In the genomic region with DNA sequence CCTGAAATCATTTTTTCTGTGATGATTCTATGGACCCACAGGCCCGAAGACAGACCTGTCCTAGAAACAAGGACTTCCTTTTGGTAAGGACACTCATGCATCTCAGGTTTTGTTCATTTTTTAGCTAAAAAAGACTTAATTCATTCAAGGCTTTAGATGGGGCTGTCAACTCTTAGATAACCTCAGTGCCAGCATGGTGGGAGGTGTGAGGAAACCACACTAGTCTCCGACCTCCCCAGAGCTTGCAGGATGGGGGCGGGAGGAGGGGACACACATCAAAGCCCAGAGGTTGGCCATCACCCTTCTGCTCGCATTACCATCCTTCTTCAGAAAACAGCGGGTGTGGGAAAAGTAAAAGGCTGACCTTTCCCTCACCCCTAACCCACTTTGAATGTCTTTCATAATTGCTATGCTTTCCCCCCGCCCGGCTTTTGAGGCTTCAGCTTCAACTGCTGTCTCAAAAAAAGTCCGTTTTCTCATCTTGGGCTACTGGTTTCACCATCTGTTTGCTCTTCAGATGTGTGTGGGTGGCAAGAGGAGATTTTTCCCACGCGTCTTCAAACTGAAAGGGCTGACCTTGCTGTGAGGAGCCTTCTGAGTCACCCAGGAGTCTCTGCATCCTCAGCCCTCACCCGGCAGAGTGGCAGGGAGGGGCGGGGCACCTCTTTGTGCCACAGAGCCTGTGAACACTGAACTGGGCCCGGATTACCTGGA, we compare ENCODE assay signal across 8 cellular contexts. TPM values are rescaled to one million over a fixed set of nuclear protein-coding genes. Genes with fewer than 3 reads are reported as not detected.
DNase-seq lines count a peak whose midpoint lies in the region; ATAC-seq, FAIRE-seq and TF ChIP-seq lines count a peak whose summit lies in the region.

No MANE protein-coding gene starts in this region.

- no peaks in the 10 kb centered on the region for H4K20me1 ChIP-seq in PC-9 (ENCODE audit: insufficient read depth)

- H3K9ac ChIP-seq in kidney (ENCODE audit: low read length in 2 of 2), result no peak overlapping the region

- TF ChIP-seq CTCF in PC-9 (conservative IDR thresholded peaks at IDR 0.05), result no peak
- no peak for TF ChIP-seq CTCF in lung (IDR thresholded peaks at IDR 0.05; ENCODE audit: control extremely low read depth, extremely low read depth)
- TF ChIP-seq CTCF in prostate gland (IDR thresholded peaks at IDR 0.05), result no peak
- no peak for TF ChIP-seq CTCF in kidney (IDR thresholded peaks at IDR 0.05; ENCODE audit: borderline replicate concordance, extremely low read depth, insufficient read depth)

- peaks cover 7% of the 10 kb centered on the region for H3K4me1 ChIP-seq in PC-9 (replicated peaks; ENCODE audit: insufficient read depth)
- no peaks in the 10 kb centered on the region for H3K4me1 ChIP-seq in lung (ENCODE audit: control insufficient read depth in 2 of 2, insufficient read depth in 2 of 2, low read length in 2 of 2)
- no peaks in the 10 kb centered on the region for H3K4me1 ChIP-seq in prostate gland (replicated peaks)
- H3K4me1 ChIP-seq in kidney (ENCODE audit: control insufficient read depth in 1 of 2, insufficient read depth in 1 of 2, low read depth in 1 of 2, low read length in 2 of 2), result no peaks in the 10 kb centered on the region

- POLR2A ChIA-PET in PC-9 (lab: Charles Lee; ENCODE audit: unreplicated experiment), result no interaction called here

- H3K27me3 ChIP-seq in PC-9 (ENCODE audit: insufficient read depth, low read depth) (no peaks in the 10 kb centered on the region), lung (ENCODE audit: control insufficient read depth, insufficient read depth) (no peaks in the 10 kb centered on the region), prostate gland (replicated peaks; ENCODE audit: insufficient read depth) (no peaks in the 10 kb centered on the region)

- no peak overlapping the region; the same call in 1 of the 2 replicates for H3K27ac ChIP-seq in PC-9
- H3K27ac ChIP-seq in lung (ENCODE audit: low read depth in 1 of 2, low read length in 1 of 2), result no peak overlapping the region
- no peak overlapping the region for H3K27ac ChIP-seq in prostate gland
- H3K27ac ChIP-seq in kidney (ENCODE audit: low read depth in 2 of 2, low read length in 2 of 2), result no peak overlapping the region

- no peak for TF ChIP-seq POLR2A in prostate gland (IDR thresholded peaks at IDR 0.05)

- H3K4me3 ChIP-seq in PC-9 (no peak overlapping the region), lung (no peak overlapping the region), prostate gland (no peak overlapping the region), kidney (ENCODE audit: low read length in 2 of 2) (no peak overlapping the region)

- CTCF ChIA-PET in PC-9 (lab: Charles Lee), result interaction anchor here (0.6 kb wide), 1 partner anchor 16 kb away, joined by 5 read pairs; no protein-coding TSS in a partner anchor

- no peak for FAIRE-seq in kidney (lab: Jason Lieb, UNC)

- 49 to 65% methylated on average over 13 of the region's 13 CpGs for WGBS in lung, 2 donors
- WGBS in prostate gland, result 38% methylated on average over 13 of the region's 13 CpGs

- ATAC-seq in GM18867 (IDR thresholded peaks at IDR 0.05; ENCODE audit: unreplicated experiment) (peak; percentile 92), HG02870 (IDR thresholded peaks at IDR 0.05; ENCODE audit: unreplicated experiment) (peak; percentile 93), lung (ENCODE audit: insufficient read depth, low FRiP score) (peak; percentile 80)

- H3F3A ChIP-seq in PC-9 (ENCODE audit: insufficient read depth, low read depth), result no peaks in the 10 kb centered on the region

- no peaks in the 10 kb centered on the region for H3K9me2 ChIP-seq in PC-9 (ENCODE audit: insufficient read depth)

- H3K9me3 ChIP-seq in PC-9 (ENCODE audit: insufficient read depth, low read depth), result no peaks in the 10 kb centered on the region
- no peaks in the 10 kb centered on the region for H3K9me3 ChIP-seq in lung (ENCODE audit: control insufficient read depth in 2 of 2, insufficient read depth in 1 of 2, low read length in 1 of 2)
- no peaks in the 10 kb centered on the region for H3K9me3 ChIP-seq in prostate gland
- no peaks in the 10 kb centered on the region for H3K9me3 ChIP-seq in kidney (ENCODE audit: control insufficient read depth in 1 of 2, low read length in 2 of 2)

- peak overlapping the region; percentile 11; the same call in 1 of the 2 replicates for H3K4me2 ChIP-seq in PC-9

- no peaks in the 10 kb centered on the region for H3K79me2 ChIP-seq in PC-9 (ENCODE audit: low read depth)

- no peaks in the 10 kb centered on the region for H3K36me3 ChIP-seq in PC-9 (ENCODE audit: low read depth)
- peaks cover 0 to 15% of the 10 kb centered on the region in 2 donors for H3K36me3 ChIP-seq in lung (ENCODE audit: control insufficient read depth in 2 of 2, insufficient read depth in 2 of 2, low read length in 2 of 2)
- no peaks in the 10 kb centered on the region for H3K36me3 ChIP-seq in prostate gland
- peaks cover 0 to 4% of the 10 kb centered on the region in 2 donors for H3K36me3 ChIP-seq in kidney (ENCODE audit: control insufficient read depth in 1 of 2, insufficient read depth in 2 of 2, low read length in 2 of 2)

- DNase-seq in PC-9, result peak; percentile 52 to 71
- peak; percentile 86 for DNase-seq in activated naive CD4-positive, alpha-beta T cell treated with Interleukin-2 at 50 U/mL for 16 hours
- DNase-seq in lung (ENCODE audit: low spot score), result peak; percentile 47
- DNase-seq in stimulated activated CD8-positive, alpha-beta memory T cell treated with anti-CD3 and anti-CD28 coated beads, Interleukin-7, amount 100 ng/mL, for 48 hours (ENCODE audit: extremely low read depth in 1 of 2, low read depth in 1 of 2), result peak; percentile 76 to 85
- DNase-seq in prostate gland (ENCODE audit: low spot score), result no peak
- DNase-seq in kidney, result no peak

- no TSS peak for BruUV-seq in PC-9 (replicated peaks; lab: Mats Ljungman, UMichigan)

- no peak overlapping the region for H2AFZ ChIP-seq in PC-9

- intact Hi-C loops in PC-9 (cut with micrococcal nuclease; ENCODE audit: unreplicated experiment) (no loop called here), prostate gland (cut with DNase I) (no loop called here), kidney (cut with DNase I) (no loop called here)

RNA-seq across cellular contexts. Expression of a gene that starts 27.6 kb away (rescaled TPM):
- total RNA-seq in PC-9 (2021) (0.63 and 0.74 TPM in 2 replicates), lung (1 to 10 TPM; 1.5 to 2.4 TPM), prostate gland (1 to 10 TPM in 1 of 2 donors, under 1 TPM in 1; 0.96 to 1.2 TPM), kidney (2.7 TPM)
- polyA plus RNA-seq in lung (1 to 10 TPM; 1.0 to 4.3 TPM), kidney (ENCODE audit: insufficient read depth, low read depth, low replicate concordance) (0.39 TPM)

RNA-seq across cellular contexts. Expression of a gene that starts 29.3 kb away (rescaled TPM):
- not detected in 2 replicates for total RNA-seq in PC-9 (2021)
- total RNA-seq in lung, result under 1 TPM in 1 of 2 donors, not detected in 1; 0.46 TPM
- under 1 TPM in 1 of 2 donors, not detected in 1; 0.09 TPM for polyA plus RNA-seq in lung
- total RNA-seq in prostate gland, result under 1 TPM in 1 of 2 donors, not detected in 1; 0.09 TPM
- 0.22 TPM for total RNA-seq in kidney
- 0.43 TPM for polyA plus RNA-seq in kidney (ENCODE audit: insufficient read depth, low read depth, low replicate concordance)

Comparison
In these comparisons a context has a peak if more than half of its experiments do, and no peak if none do; other contexts are left out.
1. DNase-seq: peak in PC-9 (2 of 2), activated naive CD4-positive, alpha-beta T cell treated with Interleukin-2 at 50 U/mL for 16 hours (single experiment), lung (single experiment) and stimulated activated CD8-positive, alpha-beta memory T cell treated with anti-CD3 and anti-CD28 coated beads, Interleukin-7, amount 100 ng/mL, for 48 hours (2 of 2); none in prostate gland (single experiment) and kidney (single experiment).
2. Peak in every context shown above with its lines, with median percentiles within 50 percentile points of each other: ATAC-seq.